In genomic region chr7:17646181-17646956, GRCh38 we compare ENCODE assay signal across 9 cellular contexts.
DNase-seq lines count a peak whose midpoint lies in the region; ATAC-seq and TF ChIP-seq lines count a peak whose summit lies in the region.
"Had no signal": no experiment of that assay in that cellular context is flagged by ENCODE, and none has a peak within 500 bp of the region (broad histone marks: within the 10 kb centered on the region; RNA-seq: fewer than 3 reads in every experiment).

No MANE protein-coding gene starts in this region.

- H3K4me1 ChIP-seq in DND-41 (ENCODE audit: insufficient read depth, low read length) (no peaks in the 10 kb centered on the region), mucosa of descending colon (ENCODE audit: low read depth) (no peaks in the 10 kb centered on the region)

- H3K79me2 ChIP-seq in DND-41 (ENCODE audit: insufficient read depth, low read length): no peaks in the 10 kb centered on the region

- intact Hi-C loops in mucosa of descending colon (cut with DNase I, micrococcal nuclease): no loop called here

- H3K4me3 ChIP-seq in DND-41 (ENCODE audit: low read depth in 1 of 2, low read length in 2 of 2) (no peak overlapping the region), NB4 (ENCODE audit: low read depth, low read length) (no peak overlapping the region), mucosa of descending colon (no peak overlapping the region)

- DNase-seq in DND-41 (no peak), NB4 (ENCODE audit: low read depth) (peak; percentile 21), dermis microvascular lymphatic vessel endothelial cell (ENCODE audit: low read depth in 2 of 2) (peak; percentile 16 to 30), mucosa of descending colon (no peak), UCSD-AML1 (lab: John Stamatoyannopoulos, UW; ENCODE audit: unreplicated experiment) (no peak)
- DNase-seq: central memory CD4-positive, alpha-beta T cell had no signal

- no peaks in the 10 kb centered on the region for H3K27me3 ChIP-seq in DND-41 (ENCODE audit: insufficient read depth, low read length, poor library complexity)

- peaks cover 3% of the 10 kb centered on the region for H3K9me3 ChIP-seq in DND-41 (ENCODE audit: insufficient read depth, low read length, severe bottlenecking)
- peaks cover 4% of the 10 kb centered on the region for H3K9me3 ChIP-seq in mucosa of descending colon

- H3K36me3 ChIP-seq in DND-41 (ENCODE audit: insufficient read depth, low read length) (no peaks in the 10 kb centered on the region), mucosa of descending colon (ENCODE audit: low read depth) (no peaks in the 10 kb centered on the region)

- H2AFZ ChIP-seq in DND-41 (ENCODE audit: low read depth, low read length): no peak overlapping the region

- no peak overlapping the region for H3K4me2 ChIP-seq in DND-41 (ENCODE audit: insufficient read depth, low read length)

- H3K9ac ChIP-seq in DND-41 (ENCODE audit: low read depth, low read length): no peak overlapping the region

- TF ChIP-seq POLR2A in NB4 (IDR thresholded peaks at IDR 0.05; ENCODE audit: extremely low read depth, insufficient read length): no peak

- H3K27ac ChIP-seq in DND-41 (ENCODE audit: low read length): no peak overlapping the region

- TF ChIP-seq CTCF in DND-41 (IDR thresholded peaks at IDR 0.05; ENCODE audit: borderline replicate concordance, extremely low read depth, low read length, poor library complexity, severe bottlenecking) (peak; percentile 17), NB4 (IDR thresholded peaks at IDR 0.05; ENCODE audit: low read depth, low read length) (no peak), mucosa of descending colon (IDR thresholded peaks at IDR 0.05) (no peak)

- ATAC-seq in DND-41 (ENCODE audit: insufficient read depth, low read depth): no peak
- ATAC-seq in mucosa of descending colon: peak; percentile 31
- no peak for ATAC-seq in GM19035 (IDR thresholded peaks at IDR 0.05; ENCODE audit: unreplicated experiment)
- ATAC-seq in GM18870 (IDR thresholded peaks at IDR 0.05; ENCODE audit: unreplicated experiment): no peak
- ATAC-seq in GM21825 (IDR thresholded peaks at IDR 0.05; ENCODE audit: unreplicated experiment): no peak

- no peaks in the 10 kb centered on the region for H4K20me1 ChIP-seq in DND-41 (ENCODE audit: insufficient read depth, low read length)

Comparison
In these comparisons a context has a peak if more than half of its experiments do, and no peak if none do; other contexts are left out.
1. DNase-seq: peak in NB4 (single experiment) and dermis microvascular lymphatic vessel endothelial cell (2 of 2); none in DND-41 (single experiment), mucosa of descending colon (0 of 3) and UCSD-AML1 (single experiment).